27 cellular contexts compared by ENCODE assay signal in the genomic region with DNA sequence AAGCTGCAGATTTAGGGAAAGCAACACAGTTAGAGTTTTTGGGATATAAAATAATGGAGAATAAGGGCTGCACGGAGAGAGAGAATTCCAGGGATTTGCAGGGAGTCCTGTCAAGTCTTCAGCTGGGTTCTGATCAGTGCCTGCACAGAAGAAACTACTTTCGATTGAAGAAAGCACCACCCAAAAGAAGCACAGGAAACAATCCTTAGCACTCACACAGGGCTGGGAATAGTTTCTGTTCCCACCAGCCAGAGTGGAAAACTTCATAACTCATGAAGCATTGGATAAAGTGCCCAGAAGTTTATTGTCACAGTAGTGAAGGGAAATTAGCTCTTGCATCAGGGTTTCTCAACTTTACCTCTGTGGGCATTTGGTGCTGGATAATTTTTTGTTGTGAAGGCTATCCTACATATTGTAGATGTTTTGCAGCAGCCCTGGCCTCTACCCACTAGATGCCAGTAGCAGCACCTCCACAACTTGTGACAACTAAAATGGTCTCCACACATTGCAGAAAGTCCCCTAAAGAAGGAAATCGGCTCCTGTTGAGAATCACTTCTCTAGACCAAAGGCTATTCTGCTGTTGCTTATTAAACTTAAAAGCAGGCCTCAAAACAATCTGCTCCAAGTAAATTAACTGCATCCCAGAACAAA.
DNase-seq lines count a peak whose midpoint lies in the region; ATAC-seq and TF ChIP-seq lines count a peak whose summit lies in the region.
"Had no signal": no experiment of that assay in that cellular context is flagged by ENCODE, and none has a peak within 500 bp of the region (broad histone marks: within the 10 kb centered on the region; RNA-seq: fewer than 3 reads in every experiment).

No MANE protein-coding gene starts in this region.

- no peak overlapping the region for H2BK5ac ChIP-seq in H9 (ENCODE audit: insufficient read length, low read length)

- H3K23ac ChIP-seq in H9 (ENCODE audit: insufficient read length, low read depth, low read length): no peak overlapping the region

- H3K27me3 ChIP-seq in A673 (replicated peaks; ENCODE audit: insufficient read depth, low read depth, low read length, poor library complexity): peaks cover 26% of the 10 kb centered on the region
- H3K27me3 ChIP-seq in H9 (ENCODE audit: insufficient read depth, low read length): no peaks in the 10 kb centered on the region
- H3K27me3 ChIP-seq in breast epithelium: no peaks in the 10 kb centered on the region
- H3K27me3 ChIP-seq: BE2C, left lung, tibial nerve had no signal

- H3K4ac ChIP-seq in H9 (ENCODE audit: low read depth, low read length): no peak overlapping the region

- no peak overlapping the region for H3K9ac ChIP-seq in H9 (ENCODE audit: extremely low read depth, insufficient read length, low read length)

- H3K18ac ChIP-seq in H9 (ENCODE audit: insufficient read length, low read depth, low read length): no peak overlapping the region

- no peak overlapping the region for H2BK120ac ChIP-seq in H9 (ENCODE audit: low read depth, low read length, poor library complexity, severe bottlenecking)

- H3K9me3 Mint-ChIP-seq in H9: no peaks in the 10 kb centered on the region; a peak in 1 of 5 replicates
- H3K9me3 Mint-ChIP-seq: CD8-positive, alpha-beta T cell; T-cell had no signal

- no peaks in the 10 kb centered on the region for H3K79me1 ChIP-seq in H9 (ENCODE audit: insufficient read depth, low read depth, low read length, poor library complexity, severe bottlenecking)

- H3K36me3 Mint-ChIP-seq in H9 (ENCODE audit: insufficient read depth in 1 of 3, low read depth in 3 of 3): peaks cover 0 to 2% (median 0%) of the 10 kb centered on the region in 3 experiments; a peak in 1 of 7 replicates
- H3K36me3 Mint-ChIP-seq: activated CD8-positive, alpha-beta memory T cell treated with anti-CD3 and anti-CD28 coated beads, Interleukin-2, amount 10 ng/mL, durations not matched to agents 7 days and 5 days; CD8-positive, alpha-beta T cell; T-cell had no signal

- no peak overlapping the region for H4K91ac ChIP-seq in H9 (ENCODE audit: insufficient read length, low read depth, low read length)

- peaks cover 0 to 4% of the 10 kb centered on the region in 2 experiments; a peak in 2 of 4 replicates for H3K4me1 Mint-ChIP-seq in H9
- H3K4me1 Mint-ChIP-seq: activated CD8-positive, alpha-beta memory T cell treated with anti-CD3 and anti-CD28 coated beads, Interleukin-2, amount 10 ng/mL, durations not matched to agents 7 days and 5 days; T-cell had no signal

- ATAC-seq in GM21737 (IDR thresholded peaks at IDR 0.05; ENCODE audit: unreplicated experiment): no peak
- ATAC-seq: activated CD8-positive, alpha-beta memory T cell treated with anti-CD3 and anti-CD28 coated beads, Interleukin-2, amount 10 ng/mL, durations not matched to agents 7 days and 5 days; CD8-positive, alpha-beta T cell; left lung; naive thymus-derived CD4-positive, alpha-beta T cell; T-cell had no signal

- H2BK12ac ChIP-seq in H9 (ENCODE audit: insufficient read length, low read depth, low read length): no peak overlapping the region

- DNase-seq in A673 (ENCODE audit: low spot score): no peak
- no peak for DNase-seq in H9
- DNase-seq in fibroblast of gingiva (ENCODE audit: low read depth): peak; percentile 11
- no peak for DNase-seq in breast epithelium (ENCODE audit: low spot score in 2 of 2)
- no peak for DNase-seq in medulla oblongata (ENCODE audit: extremely low spot score)
- no peak for DNase-seq in NCI-H1436 (lab: John Stamatoyannopoulos, UW)
- DNase-seq: ACHN; activated CD4-positive, alpha-beta T cell treated with anti-CD3 and anti-CD28 coated beads, Interleukin-2, amount 50 U/mL, for 4 hours; activated CD4-positive, CD25-positive, alpha-beta regulatory T cell; activated CD8-positive, alpha-beta memory T cell treated with anti-CD3 and anti-CD28 coated beads, Interleukin-2, amount 10 ng/mL, durations not matched to agents 7 days and 5 days; activated naive CD4-positive, alpha-beta T cell; activated T-cell treated with anti-CD3 and anti-CD28 coated beads, Interleukin-2, amount 50 U/mL, for 48 hours; BE2C; CD8-positive, alpha-beta T cell; cerebellar nuclear complex; KBM-7; left lung; midbrain; naive thymus-derived CD4-positive, alpha-beta T cell; NCI-H2029; NCI-H526; occipital lobe; stimulated activated CD4-positive, alpha-beta T cell treated with anti-CD3 and anti-CD28 coated beads, Interleukin-4, amount 100 ng/mL, for 24 hours; T-cell had no signal

- H3K27ac ChIP-seq in A673 (ENCODE audit: low read depth, low read length, poor library complexity, severe bottlenecking) (no peak overlapping the region), H9 (ENCODE audit: insufficient read length, low read depth, low read length) (no peak overlapping the region), VCaP (no peak overlapping the region), breast epithelium (no peak overlapping the region)
- H3K27ac ChIP-seq: left lung, tibial nerve had no signal

- no peak overlapping the region for H2AFZ ChIP-seq in H9 (ENCODE audit: low read length)

- no peak overlapping the region for H4K8ac ChIP-seq in H9 (replicated peaks; ENCODE audit: insufficient read length, low read depth, low read length)

- no peak overlapping the region for H3K4me3 ChIP-seq in A673 (ENCODE audit: low read depth, low read length, poor library complexity, severe bottlenecking)
- H3K4me3 ChIP-seq in breast epithelium: no peak overlapping the region
- H3K4me3 ChIP-seq: left lung, tibial nerve had no signal

- H2BK15ac ChIP-seq in H9 (ENCODE audit: low read depth, low read length): no peak overlapping the region

- POLR2A ChIA-PET in A673 (lab: Charles Lee; ENCODE audit: low non-redundant PET): no interaction called here

- no peak overlapping the region for H3K14ac ChIP-seq in H9 (ENCODE audit: insufficient read depth, low read length)

- H3K9me3 ChIP-seq in A673 (ENCODE audit: low read depth, low read length, poor library complexity, severe bottlenecking): no peaks in the 10 kb centered on the region
- H3K9me3 ChIP-seq in H9 (ENCODE audit: control insufficient read depth, low read depth, low read length): no peaks in the 10 kb centered on the region
- no peaks in the 10 kb centered on the region for H3K9me3 ChIP-seq in breast epithelium
- H3K9me3 ChIP-seq: BE2C, left lung had no signal

- BruUV-seq in A673 (replicated peaks; lab: Mats Ljungman, UMichigan): no TSS peak

- H3K4me1 ChIP-seq in A673 (ENCODE audit: insufficient read depth, low read length, poor library complexity, severe bottlenecking): no peaks in the 10 kb centered on the region
- no peaks in the 10 kb centered on the region for H3K4me1 ChIP-seq in H9 (ENCODE audit: insufficient read depth, low read length)
- no peaks in the 10 kb centered on the region for H3K4me1 ChIP-seq in breast epithelium
- H3K4me1 ChIP-seq: BE2C, left lung, tibial nerve had no signal

- no peak overlapping the region for H3K4me2 ChIP-seq in H9 (ENCODE audit: insufficient read depth, insufficient read length, low read length)

- no peaks in the 10 kb centered on the region for H3K23me2 ChIP-seq in H9 (ENCODE audit: insufficient read length, low read depth, low read length, poor library complexity, severe bottlenecking)

- H3K56ac ChIP-seq in H9 (ENCODE audit: insufficient read length, low read depth, low read length): no peak overlapping the region

- TF ChIP-seq POLR2A in breast epithelium (IDR thresholded peaks at IDR 0.05): no peak

- TF ChIP-seq CTCF in A673 (conservative IDR thresholded peaks at IDR 0.05; ENCODE audit: low read depth, low read length) (0 out of 2 replicates have a peak, but pooled peaks have one; percentile 16), H9 (conservative IDR thresholded peaks at IDR 0.05) (peak; percentile 35; the same call in 2 of the 3 replicates), VCaP (conservative IDR thresholded peaks at IDR 0.05) (0 out of 2 replicates have a peak, but pooled peaks have one; percentile 21), breast epithelium (IDR thresholded peaks at IDR 0.05) (no peak)

- no peak overlapping the region for H2BK20ac ChIP-seq in H9 (ENCODE audit: low read depth, low read length, poor library complexity, severe bottlenecking)

- H3K4me3 Mint-ChIP-seq in H9: no peak overlapping the region
- H3K4me3 Mint-ChIP-seq: activated CD8-positive, alpha-beta memory T cell treated with anti-CD3 and anti-CD28 coated beads, Interleukin-2, amount 10 ng/mL, durations not matched to agents 7 days and 5 days; CD8-positive, alpha-beta T cell; naive thymus-derived CD4-positive, alpha-beta T cell; T-cell had no signal

- no peak overlapping the region for H2AK5ac ChIP-seq in H9 (ENCODE audit: insufficient read length, low read length)

- WGBS in H9 (ENCODE audit: extremely low coverage, insufficient read length, low lambda C conversion rate): no CpG with 5 or more reads among the region's 3 CpGs

- H4K5ac ChIP-seq in H9 (ENCODE audit: insufficient read length, low read depth, low read length): no peak overlapping the region

- no peak overlapping the region for H3K27ac Mint-ChIP-seq in H9
- H3K27ac Mint-ChIP-seq: activated CD8-positive, alpha-beta memory T cell treated with anti-CD3 and anti-CD28 coated beads, Interleukin-2, amount 10 ng/mL, durations not matched to agents 7 days and 5 days; CD8-positive, alpha-beta T cell; naive thymus-derived CD4-positive, alpha-beta T cell; T-cell had no signal

- peaks cover under 1% of the 10 kb centered on the region; the same call in 1 of the 2 replicates for H3K27me3 Mint-ChIP-seq in H9 (ENCODE audit: low read depth)

- CTCF ChIA-PET in A673 (lab: Charles Lee): no interaction called here

- H3K79me2 ChIP-seq in H9 (ENCODE audit: insufficient read depth, low read length): no peaks in the 10 kb centered on the region

- H3T11ph ChIP-seq in H9 (ENCODE audit: low read length): no peak overlapping the region

- H3K36me3 ChIP-seq in A673 (ENCODE audit: insufficient read depth, low read length, poor library complexity, severe bottlenecking): no peaks in the 10 kb centered on the region
- no peaks in the 10 kb centered on the region for H3K36me3 ChIP-seq in breast epithelium
- H3K36me3 ChIP-seq: BE2C, left lung, tibial nerve had no signal

- no peaks in the 10 kb centered on the region for H4K20me1 ChIP-seq in H9 (ENCODE audit: control insufficient read depth, insufficient read depth, insufficient read length)

- intact Hi-C loops in A673 (cut with micrococcal nuclease; ENCODE audit: unreplicated experiment): no loop called here
- intact Hi-C loops in breast epithelium (cut with DNase I; ENCODE audit: low total_unique reads): no loop called here

Comparison
In these comparisons a context has a peak if more than half of its experiments do, and no peak if none do; other contexts are left out.
1. CTCF ChIP-seq: peak in A673 (single experiment), H9 (single experiment) and VCaP (single experiment); none in breast epithelium (0 of 3).